In the genomic region with DNA sequence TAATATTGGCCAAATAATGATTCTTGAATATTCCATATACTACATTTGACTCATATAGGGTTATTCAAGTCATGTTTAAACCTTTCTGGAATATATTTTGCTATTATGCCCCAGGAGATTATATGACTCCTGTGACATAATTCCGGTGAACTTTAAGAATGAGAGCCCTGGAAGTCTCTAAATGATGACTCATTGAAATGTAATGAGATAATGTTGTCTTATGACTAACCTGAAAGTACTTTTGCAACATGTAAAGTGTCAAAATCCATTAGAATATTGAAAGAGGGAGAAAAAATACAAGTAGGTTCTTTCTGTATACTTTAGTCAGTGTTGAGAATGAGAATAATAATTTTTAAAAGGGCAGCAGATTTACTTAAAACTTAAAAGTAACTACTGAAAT, we compare ENCODE assay signal across 1 cellular context.
TF ChIP-seq lines count a peak whose summit lies in the region.

No MANE protein-coding gene starts in this region.

TF ChIP-seq in K562, 482 proteins besides CTCF, POLR2A, EP300 and RAD21 (continued from another document):
- TF ChIP-seq, protein P1, sequence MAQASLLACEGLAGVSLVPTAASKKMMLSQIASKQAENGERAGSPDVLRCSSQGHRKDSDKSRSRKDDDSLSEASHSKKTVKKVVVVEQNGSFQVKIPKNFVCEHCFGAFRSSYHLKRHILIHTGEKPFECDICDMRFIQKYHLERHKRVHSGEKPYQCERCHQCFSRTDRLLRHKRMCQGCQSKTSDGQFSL (CRISPR knock-in tag; IDR thresholded peaks at IDR 0.05), result no peak
- TF ChIP-seq, protein P1 (tag; IDR thresholded peaks at IDR 0.05), result no peak
- no peak for TF ChIP-seq CEBPG (CRISPR knock-in tag; IDR thresholded peaks at IDR 0.05)
- peak in 1 of 2 experiments; percentile 47; a peak in 1 of 4 replicates for TF ChIP-seq CEBPG (tag; conservative IDR thresholded peaks at IDR 0.05 in 1 of 2, IDR thresholded peaks at IDR 0.05 in 1 of 2)
- peak; percentile 54 for TF ChIP-seq ATF7 (IDR thresholded peaks at IDR 0.05)
- TF ChIP-seq ZNF12 (CRISPR knock-in tag; IDR thresholded peaks at IDR 0.05), result no peak
- peak; percentile 22; the same call in 1 of the 2 replicates for TF ChIP-seq CREM (IDR thresholded peaks at IDR 0.05; ENCODE audit: low read depth)
- TF ChIP-seq NR2C2 (CRISPR knock-in tag; IDR thresholded peaks at IDR 0.05), result no peak
- TF ChIP-seq NR2C2 (tag; IDR thresholded peaks at IDR 0.05), result peak; percentile 46; the same call in 1 of the 2 replicates
- no peak for TF ChIP-seq SNIP1 (IDR thresholded peaks at IDR 0.05; ENCODE audit: low read depth)
- peak; percentile 75; the same call in 1 of the 2 replicates for TF ChIP-seq ARID3A (IDR thresholded peaks at IDR 0.05; ENCODE audit: borderline replicate concordance, low read depth, low read length)
- peak; percentile 96 for TF ChIP-seq FOSL1 (tag; conservative IDR thresholded peaks at IDR 0.05)
- TF ChIP-seq KLF10 (CRISPR knock-in tag; IDR thresholded peaks at IDR 0.05), result no peak
- 0 out of 2 replicates have a peak, but pooled peaks have one; percentile 40 for TF ChIP-seq ZEB2 (IDR thresholded peaks at IDR 0.05)
